ENCODE assay signal across 8 cellular contexts in the genomic region with DNA sequence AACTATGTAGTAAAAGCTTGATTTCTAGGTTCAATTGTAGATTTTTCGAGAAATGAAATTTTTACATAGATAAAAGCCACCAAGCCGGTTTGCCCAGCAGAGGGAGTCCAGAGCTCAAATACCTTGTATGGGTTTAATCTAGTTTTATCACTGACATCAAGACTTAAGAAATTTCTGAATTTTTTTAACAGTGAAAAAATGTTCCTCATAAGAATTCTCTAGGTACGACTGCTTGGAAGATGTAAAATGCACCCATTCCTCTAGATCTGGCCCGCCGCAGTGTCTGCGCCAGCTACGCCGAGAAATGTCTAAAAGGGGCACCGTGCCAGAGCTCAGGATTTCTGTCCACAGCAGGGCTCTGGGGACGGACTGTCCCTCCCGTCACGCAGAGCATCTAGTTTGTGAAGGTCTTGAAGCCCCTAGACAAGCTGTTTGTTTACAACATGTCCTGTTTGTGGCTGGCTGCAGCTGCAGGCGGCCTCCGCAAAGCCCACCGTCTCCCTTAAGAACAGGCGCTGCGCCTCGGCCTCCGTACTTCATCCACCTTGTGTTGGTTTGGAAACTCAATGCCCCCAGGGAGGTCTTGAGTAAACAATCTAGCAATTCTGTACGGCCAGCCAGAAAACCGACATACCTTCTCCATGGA. TPM values are rescaled to one million over a fixed set of nuclear protein-coding genes. Genes with fewer than 3 reads are reported as not detected.
A peak's percentile ranks its signal among the peaks of the same experiment; 100 is the strongest.
DNase-seq lines count a peak whose midpoint lies in the region; ATAC-seq and TF ChIP-seq lines count a peak whose summit lies in the region.

No MANE protein-coding gene starts in this region.

- peak; percentile 68 for DNase-seq in Right ventricle myocardium inferior (ENCODE audit: missing footprints)
- DNase-seq in right atrium auricular region (ENCODE audit: low spot score), result no peak
- DNase-seq in esophagus muscularis mucosa (ENCODE audit: extremely low spot score), result no peak
- peak; percentile 82 for DNase-seq in posterior vena cava (ENCODE audit: low spot score)
- DNase-seq in NCI-H345 (lab: John Stamatoyannopoulos, UW), result no peak
- DNase-seq in mesenteric fat pad (ENCODE audit: low spot score), result no peak

- no peak overlapping the region for H3K4me2 ChIP-seq in SU-DHL-6 (ENCODE audit: low read depth, low read length, poor library complexity, severe bottlenecking)

- H3K9me3 ChIP-seq in right atrium auricular region (no peaks in the 10 kb centered on the region), SU-DHL-6 (ENCODE audit: insufficient read depth, low read length) (no peaks in the 10 kb centered on the region), esophagus muscularis mucosa (no peaks in the 10 kb centered on the region)

- no peaks in the 10 kb centered on the region for H3K4me1 ChIP-seq in right atrium auricular region
- H3K4me1 ChIP-seq in esophagus muscularis mucosa, result peaks cover 0 to 3% (median 1%) of the 10 kb centered on the region in 4 donors

- intact Hi-C loops in Right ventricle myocardium inferior (cut with DNase I) (loop anchor here (5.0 kb wide), 1 partner anchor 220 kb away; no protein-coding TSS in a partner anchor), esophagus muscularis mucosa (cut with DNase I) (no loop called here), posterior vena cava (cut with DNase I) (loop anchor here (5.0 kb wide), 2 partner anchors 125 to 220 kb away; no protein-coding TSS in a partner anchor)

- WGBS in esophagus muscularis mucosa, result 74% methylated on average over 19 of the region's 21 CpGs

- no peak overlapping the region for H3K27ac ChIP-seq in right atrium auricular region
- H3K27ac ChIP-seq in SU-DHL-6 (ENCODE audit: low read depth, low read length), result no peak overlapping the region
- H3K27ac ChIP-seq in esophagus muscularis mucosa (replicated peaks in 1 of 4), result no peak overlapping the region

- no peaks in the 10 kb centered on the region for H4K20me1 ChIP-seq in SU-DHL-6 (ENCODE audit: low read depth, low read length)

- TF ChIP-seq CTCF in right atrium auricular region (IDR thresholded peaks at IDR 0.05), result peak in 1 of 2 donors; percentile 71
- peak; percentile 33 for TF ChIP-seq CTCF in SU-DHL-6 (IDR thresholded peaks at IDR 0.05; ENCODE audit: insufficient read depth, low read length, poor library complexity, severe bottlenecking)
- peak; percentile 51 to 72 (median 62) for TF ChIP-seq CTCF in esophagus muscularis mucosa (IDR thresholded peaks at IDR 0.05)

- no peak overlapping the region for H3K9ac ChIP-seq in SU-DHL-6 (ENCODE audit: low read length)

- ATAC-seq in Right ventricle myocardium inferior (no peak), GM21717 (IDR thresholded peaks at IDR 0.05; ENCODE audit: unreplicated experiment) (no peak)

- H3F3A ChIP-seq in SU-DHL-6 (ENCODE audit: insufficient read depth), result no peaks in the 10 kb centered on the region

- no peaks in the 10 kb centered on the region for H3K27me3 ChIP-seq in right atrium auricular region
- no peaks in the 10 kb centered on the region for H3K27me3 ChIP-seq in SU-DHL-6 (ENCODE audit: low read length)
- no peaks in the 10 kb centered on the region for H3K27me3 ChIP-seq in esophagus muscularis mucosa

- H2AFZ ChIP-seq in SU-DHL-6 (ENCODE audit: low read depth, low read length, severe bottlenecking), result no peak overlapping the region

- TF ChIP-seq POLR2A in esophagus muscularis mucosa (IDR thresholded peaks at IDR 0.05; ENCODE audit: low read depth), result no peak

- H3K79me2 ChIP-seq in SU-DHL-6 (ENCODE audit: insufficient read depth, low read length), result no peaks in the 10 kb centered on the region

- H3K36me3 ChIP-seq in right atrium auricular region, result peaks cover 89% of the 10 kb centered on the region
- no peaks in the 10 kb centered on the region for H3K36me3 ChIP-seq in SU-DHL-6 (ENCODE audit: low read length)
- peaks cover 56 to 99% (median 99%) of the 10 kb centered on the region in 4 donors for H3K36me3 ChIP-seq in esophagus muscularis mucosa

- H3K9me2 ChIP-seq in SU-DHL-6 (replicated peaks; ENCODE audit: insufficient read depth, low read length), result no peaks in the 10 kb centered on the region

- TF ChIP-seq EP300 in esophagus muscularis mucosa (IDR thresholded peaks at IDR 0.05), result no peak

- H3K4me3 ChIP-seq in right atrium auricular region, result no peak overlapping the region
- no peak overlapping the region for H3K4me3 ChIP-seq in SU-DHL-6 (ENCODE audit: insufficient read depth, low read length, poor library complexity, severe bottlenecking)
- H3K4me3 ChIP-seq in esophagus muscularis mucosa, result no peak overlapping the region

RNA-seq across cellular contexts. Expression of a gene that starts 24.8 kb away (rescaled TPM):
- total RNA-seq in Right ventricle myocardium inferior (125 TPM), right atrium auricular region (10 to 100 TPM; 57.5 to 83.0 TPM), esophagus muscularis mucosa (10 to 100 TPM; 49.4 to 70.6 (median 57.9) TPM), posterior vena cava (10 to 100 TPM; 51.2 to 52.2 TPM), mesenteric fat pad (78.6 TPM)

RNA-seq across cellular contexts. Expression of a gene that starts 33.4 kb away (rescaled TPM):
- 70.2 TPM for total RNA-seq in Right ventricle myocardium inferior
- 10 to 100 TPM; 39.3 to 53.1 TPM for total RNA-seq in right atrium auricular region
- total RNA-seq in esophagus muscularis mucosa, result 100 to 1,000 TPM in 2 of 4 donors, 10 to 100 TPM in 2; 68.8 to 173 (median 102) TPM
- total RNA-seq in posterior vena cava, result 10 to 100 TPM; 50.4 to 58.5 TPM
- 66.9 TPM for total RNA-seq in mesenteric fat pad

Comparison
In these comparisons a context has a peak if more than half of its experiments do, and no peak if none do; other contexts are left out.
1. DNase-seq: peak in Right ventricle myocardium inferior (single experiment) and posterior vena cava (single experiment); none in right atrium auricular region (single experiment), esophagus muscularis mucosa (single experiment), NCI-H345 (single experiment) and mesenteric fat pad (single experiment).